ENCODE assay signal across 11 cellular contexts in the genomic region with DNA sequence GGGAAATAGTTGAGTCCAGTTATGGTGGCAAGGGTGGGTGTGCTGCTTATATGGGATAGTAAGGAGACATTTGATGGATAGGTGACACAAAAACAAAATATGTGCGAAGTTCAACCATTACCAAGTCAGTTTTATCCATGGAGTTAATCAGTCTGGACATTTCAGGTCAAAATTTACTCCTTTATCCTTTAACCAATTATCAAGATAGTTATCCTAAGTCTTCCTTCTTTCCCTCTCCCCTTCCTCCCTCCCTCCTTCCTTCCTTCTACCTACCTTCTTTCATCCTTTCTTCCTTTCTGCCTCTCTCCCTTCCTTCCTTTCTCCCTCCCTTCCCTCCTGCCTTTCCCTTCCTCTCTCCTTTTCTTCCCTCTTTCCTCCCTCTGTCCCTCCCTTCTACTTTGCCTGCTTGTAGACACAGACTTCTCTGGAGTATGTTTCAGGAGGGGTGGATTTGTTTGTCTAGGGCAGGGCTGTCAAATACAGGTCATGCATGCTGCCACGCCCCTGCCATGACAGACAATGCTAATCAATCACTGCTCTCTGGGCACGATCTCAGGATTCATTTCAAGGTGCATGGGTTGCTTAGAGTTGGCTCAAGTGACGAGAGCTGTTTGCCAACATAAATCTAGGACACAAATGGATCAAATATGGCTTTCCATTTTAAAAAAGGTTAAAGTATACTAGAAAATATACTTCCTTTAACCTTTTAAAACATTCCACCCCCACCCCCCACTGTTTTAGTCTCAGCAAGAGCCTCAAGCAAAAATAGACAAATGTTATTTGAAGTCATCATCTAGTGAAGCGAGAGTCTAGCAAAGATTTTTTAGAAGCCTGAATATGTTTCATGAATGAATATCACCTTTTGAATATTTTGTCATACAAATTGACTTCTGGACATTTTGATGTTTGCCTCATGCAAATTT.
DNase-seq lines count a peak whose midpoint lies in the region; FAIRE-seq and TF ChIP-seq lines count a peak whose summit lies in the region.
"Had no signal": no experiment of that assay in that cellular context is flagged by ENCODE, and none has a peak within 500 bp of the region (broad histone marks: within the 10 kb centered on the region; RNA-seq: fewer than 3 reads in every experiment).

No MANE protein-coding gene starts in this region.

- intact Hi-C loops in activated T-helper 1 cell treated with anti-CD3 and anti-CD28 coated beads, Interleukin-12 subunit alpha, Interleukin-12 subunit beta, Interleukin-2, Interleukin-4 antibody, amounts not matched to agents 30 ng/mL and 10 ng/mL and 1 ng/mL, durations not matched to agents 14 hours and 24 hours and 36 hours (cut with micrococcal nuclease): no loop called here

- H3K36me3 ChIP-seq in bronchial epithelial cell (ENCODE audit: control insufficient read depth, insufficient read depth, low read length): no peaks in the 10 kb centered on the region
- no peaks in the 10 kb centered on the region for H3K36me3 ChIP-seq in mucosa of rectum (ENCODE audit: control insufficient read depth in 2 of 2, insufficient read depth in 2 of 2, low read length in 2 of 2)

- H3K9ac ChIP-seq in mucosa of rectum (ENCODE audit: low read depth in 1 of 2, low read length in 2 of 2): peak overlapping the region in 1 of 2 donors; percentile 61

- H3K4me3 Mint-ChIP-seq in activated T-helper 1 cell treated with anti-CD3 and anti-CD28 coated beads, Interleukin-12 subunit alpha, Interleukin-12 subunit beta, Interleukin-2, Interleukin-4 antibody, amounts not matched to agents 30 ng/mL and 10 ng/mL and 1 ng/mL, durations not matched to agents 14 hours and 24 hours and 36 hours: no peak overlapping the region
- H3K4me3 Mint-ChIP-seq: activated CD4-positive, alpha-beta memory T cell treated with anti-CD3 and anti-CD28 coated beads, Interleukin-2, amount 10 ng/mL, durations not matched to agents 7 days and 5 days; stimulated activated memory B cell treated with anti-CD40 and anti-IgM and Interleukin-4, amounts not matched to agents 10 μg/mL and 1 μg/mL and 100 μg/mL, for 72 hours had no signal

- H3K4me1 Mint-ChIP-seq in activated T-helper 1 cell treated with anti-CD3 and anti-CD28 coated beads, Interleukin-12 subunit alpha, Interleukin-12 subunit beta, Interleukin-2, Interleukin-4 antibody, amounts not matched to agents 30 ng/mL and 10 ng/mL and 1 ng/mL, durations not matched to agents 14 hours and 24 hours and 36 hours (ENCODE audit: low read depth): no peaks in the 10 kb centered on the region
- H3K4me1 Mint-ChIP-seq: activated CD4-positive, alpha-beta memory T cell treated with anti-CD3 and anti-CD28 coated beads, Interleukin-2, amount 10 ng/mL, durations not matched to agents 7 days and 5 days; stimulated activated memory B cell treated with anti-CD40 and anti-IgM and Interleukin-4, amounts not matched to agents 10 μg/mL and 1 μg/mL and 100 μg/mL, for 72 hours had no signal

- no peaks in the 10 kb centered on the region for H3K9me3 ChIP-seq in mucosa of rectum (ENCODE audit: control insufficient read depth in 2 of 2, low read length in 2 of 2)

- TF ChIP-seq CTCF in LNCaP clone FGC (IDR thresholded peaks at IDR 0.05; ENCODE audit: control insufficient read depth, extremely low read depth, insufficient read depth) (no peak), bronchial epithelial cell (IDR thresholded peaks at IDR 0.05; ENCODE audit: insufficient read depth, low read length, severe bottlenecking) (no peak)

- H3K4me1 ChIP-seq in mucosa of rectum (ENCODE audit: control insufficient read depth in 2 of 2, insufficient read depth in 2 of 2, low read length in 2 of 2): peaks cover 11 to 12% of the 10 kb centered on the region in 2 donors

- no peak for FAIRE-seq in bronchial epithelial cell (lab: Jason Lieb, UNC)

- H3K27ac Mint-ChIP-seq in activated T-helper 1 cell treated with anti-CD3 and anti-CD28 coated beads, Interleukin-12 subunit alpha, Interleukin-12 subunit beta, Interleukin-2, Interleukin-4 antibody, amounts not matched to agents 30 ng/mL and 10 ng/mL and 1 ng/mL, durations not matched to agents 14 hours and 24 hours and 36 hours: no peak overlapping the region
- H3K27ac Mint-ChIP-seq: activated CD4-positive, alpha-beta memory T cell treated with anti-CD3 and anti-CD28 coated beads, Interleukin-2, amount 10 ng/mL, durations not matched to agents 7 days and 5 days; stimulated activated memory B cell treated with anti-CD40 and anti-IgM and Interleukin-4, amounts not matched to agents 10 μg/mL and 1 μg/mL and 100 μg/mL, for 72 hours had no signal

- no peak overlapping the region for H3K4me3 ChIP-seq in LNCaP clone FGC (ENCODE audit: low read depth, low read length)
- H3K4me3 ChIP-seq in bronchial epithelial cell (ENCODE audit: low read depth, low read length): no peak overlapping the region
- H3K4me3 ChIP-seq in mucosa of rectum (ENCODE audit: low read length in 2 of 2): peak overlapping the region in 1 of 2 donors; percentile 24

- DNase-seq in COR-L47 (lab: John Stamatoyannopoulos, UW) (peak; percentile 1), LNCaP clone FGC (ENCODE audit: low read depth) (peak; percentile 50), bronchial epithelial cell (ENCODE audit: low read depth) (peak; percentile 52), NCI-H1092 treated with DMSO at 0.1 percent for 48 hours (lab: John Stamatoyannopoulos, UW) (no peak), OCI-M1 (lab: John Stamatoyannopoulos, UW) (no peak)
- no peak for DNase-seq in activated CD8-positive, alpha-beta memory T cell treated with anti-CD3 and anti-CD28 coated beads for 24 hours
- DNase-seq in activated T-helper 1 cell treated with anti-CD3 and anti-CD28 coated beads, Interleukin-12 subunit alpha, Interleukin-12 subunit beta, Interleukin-2, Interleukin-4 antibody, amounts not matched to agents 30 ng/mL and 10 ng/mL and 1 ng/mL, durations not matched to agents 14 hours and 24 hours and 36 hours (ENCODE audit: low spot score): no peak
- DNase-seq: activated CD4-positive, alpha-beta memory T cell treated with anti-CD3 and anti-CD28 coated beads, Interleukin-2, amount 10 ng/mL, durations not matched to agents 7 days and 5 days; activated naive CD4-positive, alpha-beta T cell had no signal

- H3K36me3 Mint-ChIP-seq in activated T-helper 1 cell treated with anti-CD3 and anti-CD28 coated beads, Interleukin-12 subunit alpha, Interleukin-12 subunit beta, Interleukin-2, Interleukin-4 antibody, amounts not matched to agents 30 ng/mL and 10 ng/mL and 1 ng/mL, durations not matched to agents 14 hours and 24 hours and 36 hours (ENCODE audit: low read depth): no peaks in the 10 kb centered on the region
- H3K36me3 Mint-ChIP-seq: stimulated activated memory B cell treated with anti-CD40 and anti-IgM and Interleukin-4, amounts not matched to agents 10 μg/mL and 1 μg/mL and 100 μg/mL, for 72 hours had no signal

- H3K27me3 ChIP-seq in bronchial epithelial cell (ENCODE audit: control insufficient read depth, insufficient read depth, low read length) (no peaks in the 10 kb centered on the region), mucosa of rectum (ENCODE audit: control insufficient read depth in 2 of 2, insufficient read depth in 2 of 2, low read length in 2 of 2) (no peaks in the 10 kb centered on the region)

- H3K27me3 Mint-ChIP-seq in activated T-helper 1 cell treated with anti-CD3 and anti-CD28 coated beads, Interleukin-12 subunit alpha, Interleukin-12 subunit beta, Interleukin-2, Interleukin-4 antibody, amounts not matched to agents 30 ng/mL and 10 ng/mL and 1 ng/mL, durations not matched to agents 14 hours and 24 hours and 36 hours (ENCODE audit: insufficient read depth): no peaks in the 10 kb centered on the region
- H3K27me3 Mint-ChIP-seq: activated CD4-positive, alpha-beta memory T cell treated with anti-CD3 and anti-CD28 coated beads, Interleukin-2, amount 10 ng/mL, durations not matched to agents 7 days and 5 days; stimulated activated memory B cell treated with anti-CD40 and anti-IgM and Interleukin-4, amounts not matched to agents 10 μg/mL and 1 μg/mL and 100 μg/mL, for 72 hours had no signal

- peak overlapping the region; percentile 86 to 89 for H3K27ac ChIP-seq in mucosa of rectum (ENCODE audit: low read depth in 2 of 2, low read length in 2 of 2)

- no peaks in the 10 kb centered on the region for H3K9me3 Mint-ChIP-seq in activated T-helper 1 cell treated with anti-CD3 and anti-CD28 coated beads, Interleukin-12 subunit alpha, Interleukin-12 subunit beta, Interleukin-2, Interleukin-4 antibody, amounts not matched to agents 30 ng/mL and 10 ng/mL and 1 ng/mL, durations not matched to agents 14 hours and 24 hours and 36 hours
- H3K9me3 Mint-ChIP-seq: activated CD4-positive, alpha-beta memory T cell treated with anti-CD3 and anti-CD28 coated beads, Interleukin-2, amount 10 ng/mL, durations not matched to agents 7 days and 5 days; stimulated activated memory B cell treated with anti-CD40 and anti-IgM and Interleukin-4, amounts not matched to agents 10 μg/mL and 1 μg/mL and 100 μg/mL, for 72 hours had no signal

Comparison
In these comparisons a context has a peak if more than half of its experiments do, and no peak if none do; other contexts are left out.
1. DNase-seq: peak in COR-L47 (single experiment), LNCaP clone FGC (single experiment) and bronchial epithelial cell (single experiment); none in activated CD8-positive, alpha-beta memory T cell treated with anti-CD3 and anti-CD28 coated beads for 24 hours (single experiment), activated T-helper 1 cell treated with anti-CD3 and anti-CD28 coated beads, Interleukin-12 subunit alpha, Interleukin-12 subunit beta, Interleukin-2, Interleukin-4 antibody, amounts not matched to agents 30 ng/mL and 10 ng/mL and 1 ng/mL, durations not matched to agents 14 hours and 24 hours and 36 hours (single experiment), NCI-H1092 treated with DMSO at 0.1 percent for 48 hours (single experiment) and OCI-M1 (single experiment).